Comparison of ENCODE assay signal across 25 cellular contexts in genomic region chr1:53521900-53522552, GRCh38.
DNase-seq lines count a peak whose midpoint lies in the region; ATAC-seq and TF ChIP-seq lines count a peak whose summit lies in the region.
"Had no signal": no experiment of that assay in that cellular context is flagged by ENCODE, and none has a peak within 500 bp of the region (broad histone marks: within the 10 kb centered on the region; RNA-seq: fewer than 3 reads in every experiment).

No MANE protein-coding gene starts in this region.

- H3K4me1 ChIP-seq in right cardiac atrium (ENCODE audit: control insufficient read depth, insufficient read depth, low read length): no peaks in the 10 kb centered on the region

- 57% methylated on average over 11 of the region's 11 CpGs for WGBS in right cardiac atrium

- no peak overlapping the region for H3K4me3 ChIP-seq in right cardiac atrium (ENCODE audit: low read length)
- H3K4me3 ChIP-seq in astrocyte of the cerebellum (ENCODE audit: low read depth, low read length): no peak overlapping the region
- H3K4me3 ChIP-seq in fibroblast of the aortic adventitia (ENCODE audit: low read depth, low read length): no peak overlapping the region
- H3K4me3 ChIP-seq: GM12878, skin epidermis, tibial nerve had no signal

- H3K27me3 ChIP-seq in right cardiac atrium (ENCODE audit: control insufficient read depth, insufficient read depth): no peaks in the 10 kb centered on the region
- H3K27me3 ChIP-seq: tibial nerve had no signal

- intact Hi-C loops in right cardiac atrium (cut with DNase I) (no loop called here), Right ventricle myocardium superior (cut with DNase I) (no loop called here)

- DNase-seq in right cardiac atrium (peak in 2 of 3 donors; percentile 55 to 80), Right ventricle myocardium superior (no peak), astrocyte of the cerebellum (ENCODE audit: low read depth) (peak; percentile 43), fibroblast of the aortic adventitia (ENCODE audit: low read depth) (peak; percentile 47), LoVo (ENCODE audit: low spot score) (no peak), NCI-H526 treated with DMSO at 0.1 percent for 48 hours (lab: John Stamatoyannopoulos, UW) (no peak)
- DNase-seq in stimulated activated CD8-positive, alpha-beta memory T cell treated with anti-CD3 and anti-CD28 coated beads, Interleukin-4, amount 100 ng/mL, for 48 hours: no peak
- DNase-seq: ACHN; activated CD4-positive, alpha-beta T cell treated with anti-CD3 and anti-CD28 coated beads for 36 hours; activated CD8-positive, alpha-beta T cell treated with anti-CD3 and anti-CD28 coated beads, Interleukin-2, amount 10 ng/mL, durations not matched to agents 7 days and 5 days; aorta; C1 segment of cervical spinal cord; caudate nucleus; head of caudate nucleus; kidney; naive thymus-derived CD8-positive, alpha-beta T cell; NCI-H146; NCI-H2107 had no signal

- no peaks in the 10 kb centered on the region for H3K9me3 ChIP-seq in right cardiac atrium (ENCODE audit: control insufficient read depth, low read length)
- H3K9me3 ChIP-seq: tibial nerve had no signal

- no peak overlapping the region for H3K27ac ChIP-seq in right cardiac atrium (ENCODE audit: low read length)
- H3K27ac ChIP-seq: RWPE1, tibial nerve had no signal

- ATAC-seq in right cardiac atrium (no peak), Right ventricle myocardium superior (ENCODE audit: poor library complexity) (no peak), HG02610 (IDR thresholded peaks at IDR 0.05; ENCODE audit: unreplicated experiment) (no peak)
- ATAC-seq: activated CD4-positive, alpha-beta T cell treated with anti-CD3 and anti-CD28 coated beads for 36 hours; activated CD8-positive, alpha-beta T cell treated with anti-CD3 and anti-CD28 coated beads, Interleukin-2, amount 10 ng/mL, durations not matched to agents 7 days and 5 days; activated naive CD4-positive, alpha-beta T cell treated with anti-CD3 and anti-CD28 coated beads, Interleukin-2, amount 50 U/mL, for 72 hours; GM12878; HCT116; naive thymus-derived CD8-positive, alpha-beta T cell had no signal

- no peak for TF ChIP-seq CTCF in astrocyte of the cerebellum (IDR thresholded peaks at IDR 0.05; ENCODE audit: low read depth, low read length, missing control alignments)
- TF ChIP-seq CTCF in fibroblast of the aortic adventitia (IDR thresholded peaks at IDR 0.05; ENCODE audit: insufficient read depth, low read length): no peak

- in situ Hi-C loops in astrocyte of the cerebellum (cut with HindIII; ENCODE audit: low sequenced_read_pairs): no loop called here

Comparison
In these comparisons a context has a peak if more than half of its experiments do, and no peak if none do; other contexts are left out.
1. DNase-seq: peak in right cardiac atrium (2 of 3), astrocyte of the cerebellum (single experiment) and fibroblast of the aortic adventitia (single experiment); none in Right ventricle myocardium superior (single experiment), LoVo (single experiment), stimulated activated CD8-positive, alpha-beta memory T cell treated with anti-CD3 and anti-CD28 coated beads, Interleukin-4, amount 100 ng/mL, for 48 hours (single experiment) and NCI-H526 treated with DMSO at 0.1 percent for 48 hours (single experiment).